ENCODE assay signal across 1 cellular context in the genomic region with DNA sequence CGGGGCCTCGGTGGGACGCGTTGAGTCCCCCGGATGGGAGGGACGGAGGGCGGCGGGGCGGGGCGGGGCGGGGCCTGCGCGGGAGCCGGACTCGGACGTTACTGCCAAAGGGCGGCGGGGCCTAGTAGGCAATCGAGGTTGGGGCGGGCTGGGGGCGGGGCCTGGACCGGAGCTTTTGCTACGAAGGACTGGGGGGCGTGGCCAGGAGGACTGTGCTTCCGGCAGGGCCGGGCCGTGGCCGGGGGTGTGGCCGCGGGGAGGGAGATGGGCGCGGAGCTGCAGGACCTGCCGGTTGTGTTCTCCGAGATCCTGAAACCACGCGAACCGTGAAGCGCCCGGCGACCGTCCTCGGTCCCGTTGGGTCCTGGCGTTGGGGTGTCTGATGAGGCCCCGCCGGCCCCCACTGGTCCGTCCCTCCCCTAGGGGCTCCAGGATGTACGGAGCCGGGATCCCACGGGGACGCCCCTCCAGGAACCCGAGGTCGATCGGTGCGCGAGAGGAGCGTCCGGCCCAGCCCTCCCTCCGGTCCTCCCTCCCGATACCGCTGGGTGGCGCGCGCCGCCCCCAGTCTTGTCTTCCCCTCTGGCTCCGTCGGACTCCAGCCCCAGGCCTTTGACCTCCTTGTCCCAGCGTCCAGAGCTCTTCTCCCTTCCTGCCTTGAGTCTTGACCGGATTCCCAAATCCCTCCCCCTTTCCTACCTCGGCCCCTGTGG.
TF ChIP-seq lines count a peak whose summit lies in the region.

No MANE protein-coding gene starts in this region.

TF ChIP-seq in A549, 52 proteins besides CTCF, POLR2A, EP300 and RAD21 (continued from another document):
- TF ChIP-seq, protein P1, sequence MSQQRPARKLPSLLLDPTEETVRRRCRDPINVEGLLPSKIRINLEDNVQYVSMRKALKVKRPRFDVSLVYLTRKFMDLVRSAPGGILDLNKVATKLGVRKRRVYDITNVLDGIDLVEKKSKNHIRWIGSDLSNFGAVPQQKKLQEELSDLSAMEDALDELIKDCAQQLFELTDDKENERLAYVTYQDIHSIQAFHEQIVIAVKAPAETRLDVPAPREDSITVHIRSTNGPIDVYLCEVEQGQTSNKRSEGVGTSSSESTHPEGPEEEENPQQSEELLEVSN (IDR thresholded peaks at IDR 0.05; ENCODE audit: borderline replicate concordance, low read depth), result no peak
- TF ChIP-seq RNF2 (IDR thresholded peaks at IDR 0.05; ENCODE audit: borderline replicate concordance, low read depth) (no peak), MYC (IDR thresholded peaks at IDR 0.05; ENCODE audit: borderline replicate concordance, low read length) (no peak), SMC3 (IDR thresholded peaks at IDR 0.05) (peak; percentile 55; the same call in 2 of the 3 replicates), KDM1A (IDR thresholded peaks at IDR 0.05; ENCODE audit: low read depth) (no peak), SREBF2 (IDR thresholded peaks at IDR 0.05) (no peak), MAZ (IDR thresholded peaks at IDR 0.05; ENCODE audit: borderline replicate concordance, low read depth, low read length) (no peak), CBX8 (IDR thresholded peaks at IDR 0.05) (no peak), HEYL (CRISPR knock-in tag; IDR thresholded peaks at IDR 0.05) (no peak), GATA3 (IDR thresholded peaks at IDR 0.05; ENCODE audit: borderline replicate concordance) (no peak), CHD2 (IDR thresholded peaks at IDR 0.05; ENCODE audit: low read length, partially characterized antibody) (peak; percentile 16), ESRRA (IDR thresholded peaks at IDR 0.05; ENCODE audit: borderline replicate concordance, low read length) (no peak), ZNF302 (CRISPR knock-in tag; IDR thresholded peaks at IDR 0.05) (no peak), TP53 (CRISPR knock-in tag; IDR thresholded peaks at IDR 0.05) (no peak), RARB (CRISPR knock-in tag; IDR thresholded peaks at IDR 0.05) (no peak), KDM5A (IDR thresholded peaks at IDR 0.05) (no peak)
- TF ChIP-seq, protein P2, sequence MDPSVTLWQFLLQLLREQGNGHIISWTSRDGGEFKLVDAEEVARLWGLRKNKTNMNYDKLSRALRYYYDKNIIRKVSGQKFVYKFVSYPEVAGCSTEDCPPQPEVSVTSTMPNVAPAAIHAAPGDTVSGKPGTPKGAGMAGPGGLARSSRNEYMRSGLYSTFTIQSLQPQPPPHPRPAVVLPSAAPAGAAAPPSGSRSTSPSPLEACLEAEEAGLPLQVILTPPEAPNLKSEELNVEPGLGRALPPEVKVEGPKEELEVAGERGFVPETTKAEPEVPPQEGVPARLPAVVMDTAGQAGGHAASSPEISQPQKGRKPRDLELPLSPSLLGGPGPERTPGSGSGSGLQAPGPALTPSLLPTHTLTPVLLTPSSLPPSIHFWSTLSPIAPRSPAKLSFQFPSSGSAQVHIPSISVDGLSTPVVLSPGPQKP (IDR thresholded peaks at IDR 0.05; ENCODE audit: low read depth, low read length), result no peak
- TF ChIP-seq, protein P3, sequence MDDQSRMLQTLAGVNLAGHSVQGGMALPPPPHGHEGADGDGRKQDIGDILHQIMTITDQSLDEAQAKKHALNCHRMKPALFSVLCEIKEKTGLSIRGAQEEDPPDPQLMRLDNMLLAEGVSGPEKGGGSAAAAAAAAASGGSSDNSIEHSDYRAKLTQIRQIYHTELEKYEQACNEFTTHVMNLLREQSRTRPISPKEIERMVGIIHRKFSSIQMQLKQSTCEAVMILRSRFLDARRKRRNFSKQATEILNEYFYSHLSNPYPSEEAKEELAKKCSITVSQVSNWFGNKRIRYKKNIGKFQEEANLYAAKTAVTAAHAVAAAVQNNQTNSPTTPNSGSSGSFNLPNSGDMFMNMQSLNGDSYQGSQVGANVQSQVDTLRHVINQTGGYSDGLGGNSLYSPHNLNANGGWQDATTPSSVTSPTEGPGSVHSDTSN (IDR thresholded peaks at IDR 0.05), result no peak
TF ChIP-seq in A549: peak in this region for 5.
